Comparison of ENCODE assay signal across 2 cellular contexts in the genomic region with DNA sequence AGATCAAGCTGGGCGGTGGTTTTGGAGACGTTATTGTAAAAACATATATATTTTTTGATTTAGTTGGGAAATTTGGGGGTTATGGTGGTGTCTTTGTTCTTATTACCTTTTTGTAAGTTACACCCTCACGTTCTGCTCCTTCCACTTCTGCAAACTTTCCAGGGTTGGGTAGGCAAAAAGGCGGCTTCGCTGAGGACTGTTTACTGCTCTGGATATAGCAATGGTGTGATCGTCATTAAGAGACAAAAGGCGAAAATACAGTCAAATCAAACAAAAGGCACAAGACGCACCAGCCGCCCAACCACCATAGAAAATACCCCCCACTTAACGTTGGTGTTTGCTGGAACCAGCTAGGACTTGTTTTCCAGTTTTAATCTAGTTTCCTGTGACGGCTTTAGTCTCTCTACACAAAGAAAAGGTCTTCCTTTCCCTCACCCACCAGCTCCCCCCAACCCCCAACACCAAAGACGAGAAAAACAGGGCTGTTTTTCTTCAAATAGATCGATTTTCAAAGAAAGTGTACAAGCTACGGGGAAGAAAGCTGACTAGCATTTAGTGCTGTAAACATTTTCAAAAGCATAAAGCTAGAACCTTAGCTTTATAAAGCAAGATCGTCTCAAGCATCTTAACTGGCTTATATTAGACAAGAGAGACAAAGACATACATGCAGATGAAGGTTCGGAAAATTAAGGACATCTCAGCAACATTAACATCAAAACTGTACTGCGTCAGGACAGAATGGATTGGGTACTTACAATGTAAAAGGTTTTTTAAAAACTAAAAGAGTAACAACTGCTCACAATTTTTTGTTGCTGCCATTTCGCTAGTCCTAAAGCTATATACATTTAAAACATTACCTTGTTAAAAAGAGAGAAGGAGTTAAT.
TF ChIP-seq lines count a peak whose summit lies in the region.

No MANE protein-coding gene starts in this region.

TF ChIP-seq in HCT116, 20 proteins besides CTCF, POLR2A, EP300 and RAD21:
- TF ChIP-seq YY1 (IDR thresholded peaks at IDR 0.05; ENCODE audit: extremely low read depth, insufficient replicate concordance, low read depth, low read length) (no peak), EZH2phosphoT487 (IDR thresholded peaks at IDR 0.05; ENCODE audit: borderline replicate concordance) (no peak), POLR2AphosphoS5 (IDR thresholded peaks at IDR 0.05; ENCODE audit: low read depth, low read length) (no peak), ELF1 (IDR thresholded peaks at IDR 0.05; ENCODE audit: borderline replicate concordance, low read depth) (no peak), TCF7L2 (IDR thresholded peaks at IDR 0.05; ENCODE audit: borderline replicate concordance, extremely low read depth, insufficient read depth, insufficient read length) (no peak), FOSL1 (IDR thresholded peaks at IDR 0.05; ENCODE audit: low read depth) (no peak)

TF ChIP-seq in GM12878, 131 proteins besides CTCF, POLR2A, EP300 and RAD21:
- TF ChIP-seq TAF1 (IDR thresholded peaks at IDR 0.05; ENCODE audit: borderline replicate concordance, low read depth, low read length) (peak; percentile 45; the same call in 1 of the 2 replicates), POLR2AphosphoS2 (IDR thresholded peaks at IDR 0.05; ENCODE audit: low read depth, low read length) (0 out of 2 replicates have a peak, but pooled peaks have one; percentile 68), YY1 (IDR thresholded peaks at IDR 0.05; ENCODE audit: low read depth, low read length) (0 out of 2 replicates have a peak, but pooled peaks have one; percentile 8), PAX5 (IDR thresholded peaks at IDR 0.05; ENCODE audit: borderline replicate concordance, low read depth, low read length) (no peak), BACH1 (IDR thresholded peaks at IDR 0.05; ENCODE audit: borderline replicate concordance) (0 out of 2 replicates have a peak, but pooled peaks have one; percentile 6), CBX5 (IDR thresholded peaks at IDR 0.05; ENCODE audit: low read depth) (no peak), CEBPB (IDR thresholded peaks at IDR 0.05; ENCODE audit: borderline replicate concordance in 1 of 2, low read depth in 2 of 2, low read length in 2 of 2) (no peak), GABPA (IDR thresholded peaks at IDR 0.05; ENCODE audit: low read depth) (no peak), KLF5 (IDR thresholded peaks at IDR 0.05; ENCODE audit: partially characterized antibody) (no peak), NBN (IDR thresholded peaks at IDR 0.05) (no peak), MLLT1 (IDR thresholded peaks at IDR 0.05) (peak; percentile 25; the same call in 1 of the 2 replicates), CREM (IDR thresholded peaks at IDR 0.05; ENCODE audit: low read depth) (0 out of 2 replicates have a peak, but pooled peaks have one; percentile 3), SPI1 (IDR thresholded peaks at IDR 0.05; ENCODE audit: borderline replicate concordance, insufficient read depth, low read depth, low read length) (peak; percentile 29; the same call in 1 of the 2 replicates), MXI1 (IDR thresholded peaks at IDR 0.05; ENCODE audit: low read depth, low read length) (0 out of 2 replicates have a peak, but pooled peaks have one; percentile 27), IKZF2 (IDR thresholded peaks at IDR 0.05) (no peak), POLR2AphosphoS5 (IDR thresholded peaks at IDR 0.05; ENCODE audit: low read length) (peak; percentile 72), ZBTB40 (IDR thresholded peaks at IDR 0.05; ENCODE audit: borderline replicate concordance) (peak; percentile 34; the same call in 1 of the 2 replicates), CBFB (IDR thresholded peaks at IDR 0.05; ENCODE audit: low read depth) (peak; percentile 19; the same call in 1 of the 2 replicates), YBX1 (IDR thresholded peaks at IDR 0.05) (no peak)
- TF ChIP-seq, protein P1, sequence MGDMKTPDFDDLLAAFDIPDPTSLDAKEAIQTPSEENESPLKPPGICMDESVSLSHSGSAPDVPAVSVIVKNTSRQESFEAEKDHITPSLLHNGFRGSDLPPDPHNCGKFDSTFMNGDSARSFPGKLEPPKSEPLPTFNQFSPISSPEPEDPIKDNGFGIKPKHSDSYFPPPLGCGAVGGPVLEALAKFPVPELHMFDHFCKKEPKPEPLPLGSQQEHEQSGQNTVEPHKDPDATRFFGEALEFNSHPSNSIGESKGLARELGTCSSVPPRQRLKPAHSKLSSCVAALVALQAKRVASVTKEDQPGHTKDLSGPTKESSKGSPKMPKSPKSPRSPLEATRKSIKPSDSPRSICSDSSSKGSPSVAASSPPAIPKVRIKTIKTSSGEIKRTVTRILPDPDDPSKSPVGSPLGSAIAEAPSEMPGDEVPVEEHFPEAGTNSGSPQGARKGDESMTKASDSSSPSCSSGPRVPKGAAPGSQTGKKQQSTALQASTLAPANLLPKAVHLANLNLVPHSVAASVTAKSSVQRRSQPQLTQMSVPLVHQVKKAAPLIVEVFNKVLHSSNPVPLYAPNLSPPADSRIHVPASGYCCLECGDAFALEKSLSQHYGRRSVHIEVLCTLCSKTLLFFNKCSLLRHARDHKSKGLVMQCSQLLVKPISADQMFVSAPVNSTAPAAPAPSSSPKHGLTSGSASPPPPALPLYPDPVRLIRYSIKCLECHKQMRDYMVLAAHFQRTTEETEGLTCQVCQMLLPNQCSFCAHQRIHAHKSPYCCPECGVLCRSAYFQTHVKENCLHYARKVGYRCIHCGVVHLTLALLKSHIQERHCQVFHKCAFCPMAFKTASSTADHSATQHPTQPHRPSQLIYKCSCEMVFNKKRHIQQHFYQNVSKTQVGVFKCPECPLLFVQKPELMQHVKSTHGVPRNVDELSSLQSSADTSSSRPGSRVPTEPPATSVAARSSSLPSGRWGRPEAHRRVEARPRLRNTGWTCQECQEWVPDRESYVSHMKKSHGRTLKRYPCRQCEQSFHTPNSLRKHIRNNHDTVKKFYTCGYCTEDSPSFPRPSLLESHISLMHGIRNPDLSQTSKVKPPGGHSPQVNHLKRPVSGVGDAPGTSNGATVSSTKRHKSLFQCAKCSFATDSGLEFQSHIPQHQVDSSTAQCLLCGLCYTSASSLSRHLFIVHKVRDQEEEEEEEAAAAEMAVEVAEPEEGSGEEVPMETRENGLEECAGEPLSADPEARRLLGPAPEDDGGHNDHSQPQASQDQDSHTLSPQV (IDR thresholded peaks at IDR 0.05): no peak
- TF ChIP-seq, protein P2, sequence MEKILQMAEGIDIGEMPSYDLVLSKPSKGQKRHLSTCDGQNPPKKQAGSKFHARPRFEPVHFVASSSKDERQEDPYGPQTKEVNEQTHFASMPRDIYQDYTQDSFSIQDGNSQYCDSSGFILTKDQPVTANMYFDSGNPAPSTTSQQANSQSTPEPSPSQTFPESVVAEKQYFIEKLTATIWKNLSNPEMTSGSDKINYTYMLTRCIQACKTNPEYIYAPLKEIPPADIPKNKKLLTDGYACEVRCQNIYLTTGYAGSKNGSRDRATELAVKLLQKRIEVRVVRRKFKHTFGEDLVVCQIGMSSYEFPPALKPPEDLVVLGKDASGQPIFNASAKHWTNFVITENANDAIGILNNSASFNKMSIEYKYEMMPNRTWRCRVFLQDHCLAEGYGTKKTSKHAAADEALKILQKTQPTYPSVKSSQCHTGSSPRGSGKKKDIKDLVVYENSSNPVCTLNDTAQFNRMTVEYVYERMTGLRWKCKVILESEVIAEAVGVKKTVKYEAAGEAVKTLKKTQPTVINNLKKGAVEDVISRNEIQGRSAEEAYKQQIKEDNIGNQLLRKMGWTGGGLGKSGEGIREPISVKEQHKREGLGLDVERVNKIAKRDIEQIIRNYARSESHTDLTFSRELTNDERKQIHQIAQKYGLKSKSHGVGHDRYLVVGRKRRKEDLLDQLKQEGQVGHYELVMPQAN (conservative IDR thresholded peaks at IDR 0.05): peak; percentile 64
- TF ChIP-seq, protein P3, sequence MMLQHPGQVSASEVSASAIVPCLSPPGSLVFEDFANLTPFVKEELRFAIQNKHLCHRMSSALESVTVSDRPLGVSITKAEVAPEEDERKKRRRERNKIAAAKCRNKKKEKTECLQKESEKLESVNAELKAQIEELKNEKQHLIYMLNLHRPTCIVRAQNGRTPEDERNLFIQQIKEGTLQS (IDR thresholded peaks at IDR 0.05; ENCODE audit: borderline replicate concordance, extremely low read depth, low read depth, low read length): no peak
